Comparison of ENCODE assay signal across 13 cellular contexts in genomic region chr9:121902483-121903135, GRCh38.
DNase-seq lines count a peak whose midpoint lies in the region; ATAC-seq and TF ChIP-seq lines count a peak whose summit lies in the region.
"Had no signal": no experiment of that assay in that cellular context is flagged by ENCODE, and none has a peak within 500 bp of the region (broad histone marks: within the 10 kb centered on the region; RNA-seq: fewer than 3 reads in every experiment).

No MANE protein-coding gene starts in this region.

- no peaks in the 10 kb centered on the region for H3K9me3 ChIP-seq in PC-3 (ENCODE audit: low read length)

- TF ChIP-seq CTCF in brain microvascular endothelial cell (IDR thresholded peaks at IDR 0.05; ENCODE audit: low read depth, low read length, missing control alignments) (no peak), PC-3 (conservative IDR thresholded peaks at IDR 0.05; ENCODE audit: low read depth, low read length) (no peak), glutamatergic neuron (IDR thresholded peaks at IDR 0.05; ENCODE audit: partially characterized antibody, unreplicated experiment) (no peak)

- H3K4me3 Mint-ChIP-seq in glutamatergic neuron (ENCODE audit: unreplicated experiment), result no peak overlapping the region
- H3K4me3 Mint-ChIP-seq: activated B cell treated with CpG ODN at 0.5 μM for 24 hours; activated naive CD4-positive, alpha-beta T cell treated with anti-CD3 and anti-CD28 coated beads, Interleukin-2, amount 50 U/mL, for 24 hours; CD8-positive, alpha-beta T cell; natural killer cell treated with Interleukin-12 subunit alpha and Interleukin-12 subunit beta and Interleukin-15 and Interleukin-18, amount 100 ng/mL, for 72 hours had no signal

- H3K4me2 ChIP-seq in PC-3 (ENCODE audit: low read length), result no peak overlapping the region

- peaks cover 6% of the 10 kb centered on the region for H3K36me3 Mint-ChIP-seq in glutamatergic neuron (ENCODE audit: unreplicated experiment)
- H3K36me3 Mint-ChIP-seq: activated naive CD4-positive, alpha-beta T cell treated with anti-CD3 and anti-CD28 coated beads, Interleukin-2, amount 50 U/mL, for 24 hours; CD8-positive, alpha-beta T cell had no signal

- intact Hi-C loops in PC-3 (cut with micrococcal nuclease), result loop anchor here (10.0 kb wide), 1 partner anchor 92 kb away; no protein-coding TSS in a partner anchor

- H3K27ac Mint-ChIP-seq in glutamatergic neuron (ENCODE audit: unreplicated experiment), result no peak overlapping the region
- H3K27ac Mint-ChIP-seq: activated B cell treated with CpG ODN at 0.5 μM for 24 hours; activated naive CD4-positive, alpha-beta T cell treated with anti-CD3 and anti-CD28 coated beads, Interleukin-2, amount 50 U/mL, for 24 hours; CD8-positive, alpha-beta T cell; natural killer cell treated with Interleukin-12 subunit alpha and Interleukin-12 subunit beta and Interleukin-15 and Interleukin-18, amount 100 ng/mL, for 72 hours had no signal

- DNase-seq in brain microvascular endothelial cell (peak; percentile 99), kidney tubule cell (ENCODE audit: low spot score) (peak; percentile 14), NCI-H510A treated with DMSO at 0.1 percent for 48 hours (lab: John Stamatoyannopoulos, UW) (no peak), ecto neural progenitor cell (ENCODE audit: low spot score) (no peak), PC-3 (no peak), glutamatergic neuron (no peak)
- DNase-seq: activated B cell treated with CpG ODN at 0.5 μM for 24 hours; CD8-positive, alpha-beta T cell had no signal

- H3K27me3 ChIP-seq in ACC112 (ENCODE audit: insufficient read depth, low read length) (no peaks in the 10 kb centered on the region), brain microvascular endothelial cell (replicated peaks) (no peaks in the 10 kb centered on the region), PC-3 (ENCODE audit: low read length) (no peaks in the 10 kb centered on the region)

- CTCF ChIA-PET in PC-3 (lab: Charles Lee), result no interaction called here

- H3K27me3 Mint-ChIP-seq in glutamatergic neuron (ENCODE audit: unreplicated experiment), result peaks cover 4% of the 10 kb centered on the region
- H3K27me3 Mint-ChIP-seq: activated B cell treated with CpG ODN at 0.5 μM for 24 hours; activated naive CD4-positive, alpha-beta T cell treated with anti-CD3 and anti-CD28 coated beads, Interleukin-2, amount 50 U/mL, for 24 hours; natural killer cell treated with Interleukin-12 subunit alpha and Interleukin-12 subunit beta and Interleukin-15 and Interleukin-18, amount 100 ng/mL, for 72 hours had no signal

- in situ Hi-C loops in brain microvascular endothelial cell (cut with HindIII; ENCODE audit: low pct_ligation_motif_present, low sequenced_read_pairs), result no loop called here

- H3F3A ChIP-seq in PC-3 (ENCODE audit: low read length, unreplicated experiment), result no peaks in the 10 kb centered on the region

- peaks cover 4% of the 10 kb centered on the region for H3K4me1 Mint-ChIP-seq in glutamatergic neuron (ENCODE audit: low read depth, unreplicated experiment)
- H3K4me1 Mint-ChIP-seq: activated B cell treated with CpG ODN at 0.5 μM for 24 hours; activated naive CD4-positive, alpha-beta T cell treated with anti-CD3 and anti-CD28 coated beads, Interleukin-2, amount 50 U/mL, for 24 hours had no signal

- H3K9ac ChIP-seq in PC-3 (ENCODE audit: low read length), result no peak overlapping the region

- H3K79me2 ChIP-seq in ACC112 (ENCODE audit: control insufficient read depth, insufficient read depth, low read length, unreplicated experiment) (no peaks in the 10 kb centered on the region), PC-3 (ENCODE audit: low read length) (no peaks in the 10 kb centered on the region)

- ATAC-seq in HG03432 (IDR thresholded peaks at IDR 0.05; ENCODE audit: unreplicated experiment) (peak; percentile 47), PC-3 (no peak)
- ATAC-seq: CD8-positive, alpha-beta T cell; HepG2; natural killer cell treated with Interleukin-12 subunit alpha and Interleukin-12 subunit beta and Interleukin-15 and Interleukin-18, amount 100 ng/mL, for 72 hours had no signal

- peaks cover 5% of the 10 kb centered on the region; the same call in 1 of the 2 replicates for H3K36me3 ChIP-seq in ACC112 (ENCODE audit: insufficient read depth, low read length)
- no peaks in the 10 kb centered on the region for H3K36me3 ChIP-seq in brain microvascular endothelial cell (replicated peaks)
- no peaks in the 10 kb centered on the region for H3K36me3 ChIP-seq in PC-3 (ENCODE audit: low read depth, low read length)

- H2AFZ ChIP-seq in ACC112 (ENCODE audit: low read length, unreplicated experiment) (no peak overlapping the region), PC-3 (ENCODE audit: low read length) (no peak overlapping the region)

- H3K4me1 ChIP-seq in ACC112 (ENCODE audit: control insufficient read depth, insufficient read depth, low read length, unreplicated experiment) (peaks cover 7% of the 10 kb centered on the region), PC-3 (ENCODE audit: insufficient read depth, low read length) (no peaks in the 10 kb centered on the region)

- H3K27ac ChIP-seq in ACC112 (ENCODE audit: low read depth, low read length), result peak overlapping the region; percentile 69
- peak overlapping the region; percentile 92 for H3K27ac ChIP-seq in brain microvascular endothelial cell
- no peak overlapping the region for H3K27ac ChIP-seq in PC-3 (ENCODE audit: low read length)

- H4K20me1 ChIP-seq in PC-3 (ENCODE audit: low read length), result no peaks in the 10 kb centered on the region

- POLR2A ChIA-PET in PC-3 (lab: Charles Lee; ENCODE audit: unreplicated experiment), result no interaction called here

- no peaks in the 10 kb centered on the region for H3K9me2 ChIP-seq in PC-3 (replicated peaks; ENCODE audit: low read length)

- peaks cover 2% of the 10 kb centered on the region for H3K9me3 Mint-ChIP-seq in glutamatergic neuron (ENCODE audit: unreplicated experiment)

- H3K4me3 ChIP-seq in ACC112 (ENCODE audit: low read depth, low read length) (no peak overlapping the region; the same call in 1 of the 2 replicates), brain microvascular endothelial cell (ENCODE audit: low read depth, low read length) (no peak overlapping the region), PC-3 (ENCODE audit: low read length) (no peak overlapping the region)

- BruUV-seq in PC-3 (replicated peaks; lab: Mats Ljungman, UMichigan), result no TSS peak

Comparison
In these comparisons a context has a peak if more than half of its experiments do, and no peak if none do; other contexts are left out.
1. DNase-seq: peak in brain microvascular endothelial cell (single experiment) and kidney tubule cell (single experiment); none in NCI-H510A treated with DMSO at 0.1 percent for 48 hours (single experiment), ecto neural progenitor cell (single experiment), PC-3 (single experiment) and glutamatergic neuron (single experiment).